11 cellular contexts compared by ENCODE assay signal in genomic region chr10:18164771-18165361, GRCh38. TPM values are rescaled to one million over a fixed set of nuclear protein-coding genes. Genes with fewer than 3 reads are reported as not detected.
DNase-seq lines count a peak whose midpoint lies in the region; TF ChIP-seq lines count a peak whose summit lies in the region.
"Had no signal": no experiment of that assay in that cellular context is flagged by ENCODE, and none has a peak within 500 bp of the region (broad histone marks: within the 10 kb centered on the region; RNA-seq: fewer than 3 reads in every experiment).

No MANE protein-coding gene starts in this region.

- H3K4me1 Mint-ChIP-seq in progenitor cell of endocrine pancreas (ENCODE audit: low read depth), result peaks cover 6% of the 10 kb centered on the region
- H3K4me1 Mint-ChIP-seq: CD14-positive monocyte had no signal

- 78 to 86% methylated on average over 11 of the region's 11 CpGs for WGBS in sigmoid colon, 2 donors

- TF ChIP-seq EP300 in sigmoid colon (IDR thresholded peaks at IDR 0.05), result peak in 1 of 4 donors; percentile 46

- no peaks in the 10 kb centered on the region for H3K9me3 ChIP-seq in adipocyte (ENCODE audit: control insufficient read depth, low read length)
- no peaks in the 10 kb centered on the region for H3K9me3 ChIP-seq in sigmoid colon
- H3K9me3 ChIP-seq: prostate gland had no signal

- H3K4me3 Mint-ChIP-seq in progenitor cell of endocrine pancreas (ENCODE audit: low read depth), result no peak overlapping the region
- H3K4me3 Mint-ChIP-seq: CD14-positive monocyte had no signal

- peak overlapping the region; percentile 63 for H3K9ac ChIP-seq in adipocyte (ENCODE audit: low read length)

- H3K36me3 ChIP-seq in adipocyte (ENCODE audit: control insufficient read depth, insufficient read depth, low read length, severe bottlenecking) (peaks cover 12% of the 10 kb centered on the region), sigmoid colon (no peaks in the 10 kb centered on the region)
- H3K36me3 ChIP-seq: prostate gland had no signal

- peaks cover 4% of the 10 kb centered on the region for H3K9me3 Mint-ChIP-seq in progenitor cell of endocrine pancreas (ENCODE audit: low read depth)

- DNase-seq in EL (peak; percentile 48), adipocyte (ENCODE audit: low read depth) (peak; percentile 89), fibroblast of pulmonary artery (ENCODE audit: low read depth) (peak; percentile 94), sigmoid colon (peak; percentile 77), DMS153 treated with DMSO at 0.1 percent for 48 hours (lab: John Stamatoyannopoulos, UW; ENCODE audit: unreplicated experiment) (no peak), NCI-H128 (lab: John Stamatoyannopoulos, UW; ENCODE audit: unreplicated experiment) (no peak), occipital lobe (lab: John Stamatoyannopoulos, UW) (no peak), progenitor cell of endocrine pancreas (ENCODE audit: low spot score, unreplicated experiment) (no peak)
- DNase-seq: NK-92 treated with Interleukin-12 subunit alpha and Interleukin-12 subunit beta, amount 100 ng/mL, for 24 hours had no signal

- H3K27ac Mint-ChIP-seq in progenitor cell of endocrine pancreas, result no peak overlapping the region
- H3K27ac Mint-ChIP-seq: CD14-positive monocyte had no signal

- H3K4me3 ChIP-seq in adipocyte (ENCODE audit: low read length), result peak overlapping the region; percentile 64
- no peak overlapping the region for H3K4me3 ChIP-seq in fibroblast of pulmonary artery (replicated peaks; ENCODE audit: low read depth, low read length)
- H3K4me3 ChIP-seq in sigmoid colon, result no peak overlapping the region
- H3K4me3 ChIP-seq: prostate gland had no signal

- H3K36me3 Mint-ChIP-seq in progenitor cell of endocrine pancreas (ENCODE audit: insufficient read depth), result peaks cover 2% of the 10 kb centered on the region
- H3K36me3 Mint-ChIP-seq: CD14-positive monocyte had no signal

- H3K27ac ChIP-seq in sigmoid colon, result peak overlapping the region; percentile 60 to 84 (median 70)
- H3K27ac ChIP-seq: prostate gland had no signal

- TF ChIP-seq POLR2A in sigmoid colon (IDR thresholded peaks at IDR 0.05), result no peak

- intact Hi-C loops in sigmoid colon (cut with DNase I), result no loop called here

- TF ChIP-seq CTCF in fibroblast of pulmonary artery (IDR thresholded peaks at IDR 0.05; ENCODE audit: low read length, missing control alignments) (no peak), sigmoid colon (IDR thresholded peaks at IDR 0.05) (no peak), progenitor cell of endocrine pancreas (IDR thresholded peaks at IDR 0.05; ENCODE audit: unreplicated experiment) (no peak)

- H3K27me3 ChIP-seq in adipocyte (replicated peaks; ENCODE audit: control insufficient read depth, insufficient read depth, low read length), result no peaks in the 10 kb centered on the region
- H3K27me3 ChIP-seq in sigmoid colon, result no peaks in the 10 kb centered on the region

- peaks cover 30% of the 10 kb centered on the region for H3K4me1 ChIP-seq in adipocyte (ENCODE audit: control insufficient read depth, insufficient read depth, low read length)
- peaks cover 0 to 30% (median 22%) of the 10 kb centered on the region in 4 donors for H3K4me1 ChIP-seq in sigmoid colon
- H3K4me1 ChIP-seq: prostate gland had no signal

- no peaks in the 10 kb centered on the region for H3K27me3 Mint-ChIP-seq in progenitor cell of endocrine pancreas

RNA-seq across cellular contexts. Expression of gene CACNB2, which starts 24.6 kb away (rescaled TPM):
- total RNA-seq in sigmoid colon (10 to 100 TPM; 36.0 to 85.3 (median 66.8) TPM), occipital lobe (25.7 TPM), progenitor cell of endocrine pancreas (4.9 and 6.5 TPM in 2 replicates)
- 1 to 10 TPM; 1.2 to 4.7 (median 2.4) TPM for polyA plus RNA-seq in sigmoid colon

Comparison
In these comparisons a context has a peak if more than half of its experiments do, and no peak if none do; other contexts are left out.
1. DNase-seq: peak in EL (single experiment), adipocyte (single experiment), fibroblast of pulmonary artery (single experiment) and sigmoid colon (single experiment); none in DMS153 treated with DMSO at 0.1 percent for 48 hours (single experiment), NCI-H128 (single experiment), occipital lobe (single experiment) and progenitor cell of endocrine pancreas (single experiment).